In genomic region chr3:159624616-159625015, GRCh38 we compare ENCODE assay signal across 33 cellular contexts.
"Had no signal": no experiment of that assay in that cellular context is flagged by ENCODE, and none has a peak within 500 bp of the region (broad histone marks: within the 10 kb centered on the region; RNA-seq: fewer than 3 reads in every experiment).

No MANE protein-coding gene starts in this region.

- H3K27me3 ChIP-seq: brain microvascular endothelial cell, esophagus squamous epithelium, gastrocnemius medialis, heart left ventricle had no signal

- H3K9me3 Mint-ChIP-seq: activated B cell treated with CpG ODN at 0.5 μM for 24 hours; activated CD8-positive, alpha-beta T cell treated with anti-CD3 and anti-CD28 coated beads for 36 hours; activated T-cell treated with anti-CD3 and anti-CD28 coated beads, Interleukin-2, amount 50 U/mL, for 4 hours; activated T-helper 17 cell treated with anti-CD3 and anti-CD28 coated beads, Interleukin-2, amount 50 U/mL, for 72 hours; T-helper 2 cell treated with Interferon-gamma antibody and Interleukin-4, amounts not matched to agents 5 μg/mL and 100 μg/mL, for 36 hours had no signal

- H3K27ac Mint-ChIP-seq: activated B cell treated with CpG ODN at 0.5 μM for 24 hours; activated CD8-positive, alpha-beta T cell treated with anti-CD3 and anti-CD28 coated beads for 36 hours; activated naive CD8-positive, alpha-beta T cell; activated T-helper 17 cell treated with anti-CD3 and anti-CD28 coated beads, Interleukin-2, amount 50 U/mL, for 72 hours; effector memory CD8-positive, alpha-beta T cell; T-helper 17 cell; T-helper 2 cell treated with Interferon-gamma antibody and Interleukin-4, amounts not matched to agents 5 μg/mL and 100 μg/mL, for 36 hours had no signal

- H3K27ac ChIP-seq: brain microvascular endothelial cell, epithelial cell of prostate, esophagus squamous epithelium, gastrocnemius medialis, heart left ventricle, WERI-Rb-1 had no signal

- H3K36me3 ChIP-seq: brain microvascular endothelial cell, esophagus squamous epithelium, gastrocnemius medialis, heart left ventricle, WERI-Rb-1 had no signal

- DNase-seq: activated B cell treated with CpG ODN at 0.5 μM for 24 hours; activated CD4-positive, alpha-beta T cell treated with anti-CD3 and anti-CD28 coated beads for 48 hours; activated CD4-positive, alpha-beta T cell treated with anti-CD3 and anti-CD28 coated beads, Interleukin-2, amount 50 U/mL, for 1 hour; activated CD4-positive, alpha-beta T cell treated with anti-CD3 and anti-CD28 coated beads, Interleukin-2, amount 50 U/mL, for 48 hours; activated CD8-positive, alpha-beta memory T cell treated with anti-CD3 and anti-CD28 coated beads for 24 hours; activated CD8-positive, alpha-beta T cell treated with anti-CD3 and anti-CD28 coated beads for 36 hours; activated effector memory CD4-positive, alpha-beta T cell treated with Interleukin-2 at 50 U/mL for 16 hours; activated gamma-delta T cell treated with Interleukin-2 at 50 U/mL for 16 hours; activated naive CD4-positive, alpha-beta T cell treated with anti-CD3 and anti-CD28 coated beads, Interleukin-2, amount 50 U/mL, for 16 hours; activated naive CD4-positive, alpha-beta T cell treated with Interleukin-2 at 50 U/mL for 16 hours; activated T-cell treated with anti-CD3 and anti-CD28 coated beads, Interleukin-2, amount 50 U/mL, for 4 hours; amniotic stem cell; anterior cingulate cortex; brain microvascular endothelial cell; caudate nucleus; cortex of kidney; dermis blood vessel endothelial cell; effector CD4-positive, alpha-beta T cell; effector memory CD8-positive, alpha-beta T cell; esophagus squamous epithelium; foreskin fibroblast; gastrocnemius medialis; glutamatergic neuron; heart left ventricle; T-helper 17 cell; T1000; WERI-Rb-1 had no signal

- FAIRE-seq: colon had no signal

- ATAC-seq: activated CD4-positive, CD25-positive, alpha-beta regulatory T cell treated with anti-CD3 and anti-CD28 coated beads, Interleukin-2, amount 50 U/mL, for 24 hours; activated CD8-positive, alpha-beta T cell treated with anti-CD3 and anti-CD28 coated beads for 36 hours; activated T-cell treated with anti-CD3 and anti-CD28 coated beads, Interleukin-2, amount 50 U/mL, for 4 hours; activated T-helper 17 cell treated with anti-CD3 and anti-CD28 coated beads, Interleukin-2, amount 50 U/mL, for 72 hours; effector memory CD8-positive, alpha-beta T cell; gastrocnemius medialis; heart left ventricle; T-helper 17 cell had no signal

- H3K9me3 ChIP-seq: esophagus squamous epithelium, gastrocnemius medialis, heart left ventricle had no signal

- H3K4me1 Mint-ChIP-seq: activated B cell treated with CpG ODN at 0.5 μM for 24 hours; activated T-helper 17 cell treated with anti-CD3 and anti-CD28 coated beads, Interleukin-2, amount 50 U/mL, for 72 hours; T-helper 17 cell had no signal

- H3K36me3 Mint-ChIP-seq: activated naive CD8-positive, alpha-beta T cell had no signal

- H3K4me1 ChIP-seq: esophagus squamous epithelium, gastrocnemius medialis had no signal

- H3K4me3 ChIP-seq: esophagus squamous epithelium, gastrocnemius medialis, heart left ventricle had no signal

- H3K27me3 Mint-ChIP-seq: activated B cell treated with CpG ODN at 0.5 μM for 24 hours; activated naive CD8-positive, alpha-beta T cell; activated T-helper 17 cell treated with anti-CD3 and anti-CD28 coated beads, Interleukin-2, amount 50 U/mL, for 72 hours; effector memory CD8-positive, alpha-beta T cell; T-helper 17 cell had no signal

- H3K4me3 Mint-ChIP-seq: activated B cell treated with CpG ODN at 0.5 μM for 24 hours; activated CD8-positive, alpha-beta T cell treated with anti-CD3 and anti-CD28 coated beads for 36 hours; activated naive CD8-positive, alpha-beta T cell; activated T-cell treated with anti-CD3 and anti-CD28 coated beads, Interleukin-2, amount 50 U/mL, for 4 hours; activated T-helper 17 cell treated with anti-CD3 and anti-CD28 coated beads, Interleukin-2, amount 50 U/mL, for 72 hours; effector memory CD8-positive, alpha-beta T cell; T-helper 17 cell; T-helper 2 cell treated with Interferon-gamma antibody and Interleukin-4, amounts not matched to agents 5 μg/mL and 100 μg/mL, for 36 hours had no signal
